8 cellular contexts compared by ENCODE assay signal in the genomic region with DNA sequence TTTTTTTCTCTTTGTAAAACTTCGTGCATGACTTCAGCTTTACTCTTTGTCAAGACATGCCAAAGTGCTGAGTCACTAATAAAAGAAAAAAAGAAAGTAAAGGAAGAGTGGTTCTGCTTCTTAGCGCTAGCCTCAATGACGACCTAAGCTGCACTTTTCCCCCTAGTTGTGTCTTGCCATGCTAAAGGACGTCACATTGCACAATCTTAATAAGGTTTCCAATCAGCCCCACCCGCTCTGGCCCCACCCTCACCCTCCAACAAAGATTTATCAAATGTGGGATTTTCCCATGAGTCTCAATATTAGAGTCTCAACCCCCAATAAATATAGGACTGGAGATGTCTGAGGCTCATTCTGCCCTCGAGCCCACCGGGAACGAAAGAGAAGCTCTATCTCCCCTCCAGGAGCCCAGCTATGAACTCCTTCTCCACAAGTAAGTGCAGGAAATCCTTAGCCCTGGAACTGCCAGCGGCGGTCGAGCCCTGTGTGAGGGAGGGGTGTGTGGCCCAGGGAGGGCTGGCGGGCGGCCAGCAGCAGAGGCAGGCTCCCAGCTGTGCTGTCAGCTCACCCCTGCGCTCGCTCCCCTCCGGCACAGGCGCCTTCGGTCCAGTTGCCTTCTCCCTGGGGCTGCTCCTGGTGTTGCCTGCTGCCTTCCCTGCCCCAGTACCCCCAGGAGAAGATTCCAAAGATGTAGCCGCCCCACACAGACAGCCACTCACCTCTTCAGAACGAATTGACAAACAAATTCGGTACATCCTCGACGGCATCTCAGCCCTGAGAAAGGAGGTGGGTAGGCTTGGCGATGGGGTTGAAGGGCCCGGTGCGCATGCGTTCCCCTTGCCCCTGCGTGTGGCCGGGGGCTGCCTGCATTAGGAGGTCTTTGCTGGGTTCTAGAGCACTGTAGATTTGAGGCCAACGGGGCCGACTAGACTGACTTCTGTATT. TPM values are rescaled to one million over a fixed set of nuclear protein-coding genes. Genes with fewer than 3 reads are reported as not detected.
DNase-seq lines count a peak whose midpoint lies in the region; ATAC-seq and TF ChIP-seq lines count a peak whose summit lies in the region.

IL6 (plus strand) TSS at position 352 of the 944 bp plus-strand sequence; CDS start at position 415, 63 bp downstream.

- H3K36me3 ChIP-seq in naive thymus-derived CD4-positive, alpha-beta T cell (ENCODE audit: control insufficient read depth in 2 of 3, insufficient read depth in 3 of 3, low read length in 3 of 3): no peaks in the 10 kb centered on the region
- H3K36me3 ChIP-seq in aorta (ENCODE audit: control insufficient read depth in 1 of 2, insufficient read depth in 2 of 2, low read length in 1 of 2): no peaks in the 10 kb centered on the region

- intact Hi-C loops in naive thymus-derived CD4-positive, alpha-beta T cell (cut with micrococcal nuclease): loop anchor here (1.0 to 5.0 kb wide), 8 partner anchors 26 to 328 kb away; partner anchors contain the start of gene HYCC1 (in 1 of the 2)
- intact Hi-C loops in aorta (cut with DNase I): loop anchor here (2.0 to 10.0 kb wide), 4 partner anchors 125 to 328 kb away; no protein-coding TSS in a partner anchor

- CTCF ChIA-PET in naive thymus-derived CD4-positive, alpha-beta T cell (lab: Charles Lee): interaction anchor here (0.6 to 8.4 kb wide), 20 partner anchors 9 to 812 kb away, joined by 3 to 133 read pairs (median 3); no protein-coding TSS in a partner anchor

- DNase-seq in activated CD4-positive, CD25-positive, alpha-beta regulatory T cell treated with anti-CD3 and anti-CD28 coated beads, Interleukin-2, amount 50 U/mL, for 72 hours: no peak
- DNase-seq in NCI-H2171 treated with DMSO at 0.1 percent for 48 hours (lab: John Stamatoyannopoulos, UW): peak; percentile 75
- DNase-seq in activated T-cell treated with anti-CD3 and anti-CD28 coated beads, Interleukin-2, amount 50 U/mL, for 4 hours: peak; percentile 7
- DNase-seq in fibroblast of the aortic adventitia (ENCODE audit: low read depth): peak; percentile 99
- peak in 5 of 9 donors; percentile 19 to 28 (median 23) for DNase-seq in naive thymus-derived CD4-positive, alpha-beta T cell
- DNase-seq in aorta: peak; percentile 91 to 94

- ATAC-seq in activated CD4-positive, CD25-positive, alpha-beta regulatory T cell treated with anti-CD3 and anti-CD28 coated beads, Interleukin-2, amount 50 U/mL, for 24 hours: peak; percentile 40 to 41
- peak; percentile 33 to 42 for ATAC-seq in activated T-cell treated with anti-CD3 and anti-CD28 coated beads, Interleukin-2, amount 50 U/mL, for 4 hours
- ATAC-seq in naive thymus-derived CD4-positive, alpha-beta T cell: peak; percentile 57
- ATAC-seq in aorta (ENCODE audit: low FRiP score) (peak; percentile 90), GM21515 (IDR thresholded peaks at IDR 0.05; ENCODE audit: unreplicated experiment) (no peak)

- peaks cover 23% of the 10 kb centered on the region for H3K4me1 Mint-ChIP-seq in activated T-cell treated with anti-CD3 and anti-CD28 coated beads, Interleukin-2, amount 50 U/mL, for 4 hours (ENCODE audit: low read depth)
- peaks cover 7 to 42% (median 21%) of the 10 kb centered on the region in 7 donors for H3K4me1 Mint-ChIP-seq in naive thymus-derived CD4-positive, alpha-beta T cell

- H3K9me3 ChIP-seq in naive thymus-derived CD4-positive, alpha-beta T cell (ENCODE audit: control insufficient read depth in 2 of 3, low read length in 3 of 3): no peaks in the 10 kb centered on the region
- no peaks in the 10 kb centered on the region for H3K9me3 ChIP-seq in aorta (ENCODE audit: control insufficient read depth, low read length)

- peak within 1 kb of the TSS in 3 of 9 donors; percentile 15 to 41 (median 31) for H3K27ac Mint-ChIP-seq in naive thymus-derived CD4-positive, alpha-beta T cell

- peak within 1 kb of the TSS; percentile 75 for H3K4me3 Mint-ChIP-seq in activated T-cell treated with anti-CD3 and anti-CD28 coated beads, Interleukin-2, amount 50 U/mL, for 4 hours
- H3K4me3 Mint-ChIP-seq in naive thymus-derived CD4-positive, alpha-beta T cell: peak within 1 kb of the TSS; percentile 72 to 84 (median 78)

- TF ChIP-seq CTCF in fibroblast of the aortic adventitia (IDR thresholded peaks at IDR 0.05; ENCODE audit: insufficient read depth, low read length): no peak

- no peak within 1 kb of the TSS for H3K27ac ChIP-seq in naive thymus-derived CD4-positive, alpha-beta T cell (ENCODE audit: low read depth, low read length)
- H3K27ac ChIP-seq in aorta (ENCODE audit: low read depth in 1 of 2, low read length in 2 of 2): peak within 1 kb of the TSS in 1 of 2 donors; percentile 0

- no peaks in the 10 kb centered on the region for H3K27me3 ChIP-seq in naive thymus-derived CD4-positive, alpha-beta T cell (ENCODE audit: control insufficient read depth in 2 of 2, insufficient read depth in 2 of 2, low read length in 2 of 2)
- H3K27me3 ChIP-seq in aorta (ENCODE audit: control insufficient read depth in 1 of 2, insufficient read depth in 2 of 2, low read length in 1 of 2): no peaks in the 10 kb centered on the region

- no peaks in the 10 kb centered on the region for H3K9me3 Mint-ChIP-seq in activated T-cell treated with anti-CD3 and anti-CD28 coated beads, Interleukin-2, amount 50 U/mL, for 4 hours
- no peaks in the 10 kb centered on the region for H3K9me3 Mint-ChIP-seq in naive thymus-derived CD4-positive, alpha-beta T cell

- peak within 1 kb of the TSS; percentile 71 for H3K4me3 ChIP-seq in fibroblast of the aortic adventitia (ENCODE audit: low read depth, low read length)
- no peak within 1 kb of the TSS for H3K4me3 ChIP-seq in naive thymus-derived CD4-positive, alpha-beta T cell (ENCODE audit: low read length)
- peak within 1 kb of the TSS in 1 of 2 donors; percentile 15 for H3K4me3 ChIP-seq in aorta (ENCODE audit: low read length in 2 of 2)

- H3K27me3 Mint-ChIP-seq in activated T-cell treated with anti-CD3 and anti-CD28 coated beads, Interleukin-2, amount 50 U/mL, for 4 hours (ENCODE audit: low read depth): peaks cover 10% of the 10 kb centered on the region
- H3K27me3 Mint-ChIP-seq in naive thymus-derived CD4-positive, alpha-beta T cell: peaks cover 0 to 55% (median 4%) of the 10 kb centered on the region in 5 donors

- POLR2A ChIA-PET in naive thymus-derived CD4-positive, alpha-beta T cell (lab: Charles Lee): no interaction called here

- H3K4me1 ChIP-seq in naive thymus-derived CD4-positive, alpha-beta T cell (ENCODE audit: control insufficient read depth in 2 of 2, insufficient read depth in 2 of 2, low read length in 2 of 2): peaks cover 0 to 5% of the 10 kb centered on the region in 2 donors
- no peaks in the 10 kb centered on the region for H3K4me1 ChIP-seq in aorta (ENCODE audit: control insufficient read depth in 1 of 2, insufficient read depth in 2 of 2, low read length in 2 of 2)

- H3K36me3 Mint-ChIP-seq in activated T-cell treated with anti-CD3 and anti-CD28 coated beads, Interleukin-2, amount 50 U/mL, for 4 hours (ENCODE audit: insufficient read depth): no peaks in the 10 kb centered on the region
- no peaks in the 10 kb centered on the region for H3K36me3 Mint-ChIP-seq in naive thymus-derived CD4-positive, alpha-beta T cell

- WGBS in aorta, 2 donors: 25 to 27% methylated on average over 31 of the region's 31 CpGs

RNA-seq across cellular contexts. Expression of gene IL6, which starts in this region (rescaled TPM):
- total RNA-seq in activated T-cell treated with anti-CD3 and anti-CD28 coated beads, Interleukin-2, amount 50 U/mL, for 4 hours: 10 to 100 TPM in 2 of 3 donors, 1 to 10 TPM in 1; 9.3 to 35.4 (median 10.0) TPM
- total RNA-seq in fibroblast of the aortic adventitia (ENCODE audit: low replicate concordance) (3.8 and 10.2 TPM in 2 replicates), aorta (100 to 1,000 TPM in 1 of 2 donors, 10 to 100 TPM in 1; 13.1 to 112 TPM)
- total RNA-seq in naive thymus-derived CD4-positive, alpha-beta T cell: 1 to 10 TPM in 2 of 5 experiments, under 1 TPM in 1, not detected in 2; 0.64 to 3.0 (median 1.0) TPM
- under 1 TPM in 1 of 2 donors, not detected in 1; 0.73 TPM for polyA plus RNA-seq in naive thymus-derived CD4-positive, alpha-beta T cell
- polyA plus RNA-seq in aorta: 1 to 10 TPM; 6.9 to 8.9 TPM

Comparison
In these comparisons a context has a peak if more than half of its experiments do, and no peak if none do; other contexts are left out.
1. RNA of gene IL6 (polyA plus RNA-seq): 6.9 to 8.9 TPM in aorta; 0.73 TPM in naive thymus-derived CD4-positive, alpha-beta T cell; every median in the first group is over 4 times any median in the second.